Comparison of ENCODE assay signal across 19 cellular contexts in genomic region chr5:169933127-169933526, GRCh38. TPM values are rescaled to one million over a fixed set of nuclear protein-coding genes. Genes with fewer than 3 reads are reported as not detected.
"Had no signal": no experiment of that assay in that cellular context is flagged by ENCODE, and none has a peak within 500 bp of the region (broad histone marks: within the 10 kb centered on the region; RNA-seq: fewer than 3 reads in every experiment).

No MANE protein-coding gene starts in this region.

- H3K36me3 ChIP-seq: stomach, thoracic aorta had no signal

- H3K79me2 ChIP-seq: parathyroid adenoma had no signal

- H3K27ac ChIP-seq: epithelial cell of prostate, parathyroid adenoma, stomach, thoracic aorta had no signal

- H3K27me3 Mint-ChIP-seq: activated CD8-positive, alpha-beta memory T cell treated with anti-CD3 and anti-CD28 coated beads, Interleukin-2, amount 10 ng/mL, durations not matched to agents 7 days and 5 days; activated T-cell treated with anti-CD3 and anti-CD28 coated beads, Interleukin-2, amount 50 U/mL, for 24 hours; central memory CD8-positive, alpha-beta T cell had no signal

- H3K36me3 Mint-ChIP-seq: brain had no signal

- H3K4me3 ChIP-seq: stomach, thoracic aorta had no signal

- DNase-seq: activated CD4-positive, alpha-beta T cell treated with anti-CD3 and anti-CD28 coated beads, Interleukin-2, amount 50 U/mL, for 48 hours; activated CD4-positive, CD25-positive, alpha-beta regulatory T cell treated with anti-CD3 and anti-CD28 coated beads, Interleukin-2, amount 50 U/mL, for 72 hours; activated CD8-positive, alpha-beta memory T cell treated with anti-CD3 and anti-CD28 coated beads, Interleukin-2, amount 10 ng/mL, durations not matched to agents 7 days and 5 days; activated effector memory CD4-positive, alpha-beta T cell treated with anti-CD3 and anti-CD28 coated beads, Interleukin-2, amount 50 U/mL, for 16 hours; activated T-cell treated with anti-CD3 and anti-CD28 coated beads, Interleukin-2, amount 50 U/mL, for 24 hours; amniotic stem cell; cortex of kidney; effector memory CD4-positive, alpha-beta T cell; hippocampal formation; stimulated activated CD4-positive, alpha-beta T cell treated with anti-CD3 and anti-CD28 coated beads, Interleukin-4, amount 100 ng/mL, for 1 hour; stimulated activated CD8-positive, alpha-beta memory T cell treated with anti-CD3 and anti-CD28 coated beads, Interleukin-4, amount 100 ng/mL, for 48 hours; stomach had no signal

- H3K9me3 ChIP-seq: stomach, thoracic aorta had no signal

- H3K4me3 Mint-ChIP-seq: activated CD8-positive, alpha-beta memory T cell treated with anti-CD3 and anti-CD28 coated beads, Interleukin-2, amount 10 ng/mL, durations not matched to agents 7 days and 5 days; activated T-cell treated with anti-CD3 and anti-CD28 coated beads, Interleukin-2, amount 50 U/mL, for 24 hours; brain; central memory CD8-positive, alpha-beta T cell had no signal

- H3K4me1 ChIP-seq: stomach had no signal

- H3K9me3 Mint-ChIP-seq: activated naive CD4-positive, alpha-beta T cell treated with anti-CD3 and anti-CD28 coated beads, Interleukin-2, amount 50 U/mL, for 72 hours; activated T-cell treated with anti-CD3 and anti-CD28 coated beads, Interleukin-2, amount 50 U/mL, for 24 hours; brain; central memory CD8-positive, alpha-beta T cell had no signal

- H3K27ac Mint-ChIP-seq: activated CD8-positive, alpha-beta memory T cell treated with anti-CD3 and anti-CD28 coated beads, Interleukin-2, amount 10 ng/mL, durations not matched to agents 7 days and 5 days had no signal

- H3K9ac ChIP-seq: parathyroid adenoma had no signal

- H2AFZ ChIP-seq: parathyroid adenoma had no signal

- ATAC-seq: activated CD8-positive, alpha-beta memory T cell treated with anti-CD3 and anti-CD28 coated beads, Interleukin-2, amount 10 ng/mL, durations not matched to agents 7 days and 5 days; activated naive CD4-positive, alpha-beta T cell treated with anti-CD3 and anti-CD28 coated beads, Interleukin-2, amount 50 U/mL, for 72 hours had no signal

RNA-seq across cellular contexts. Expression of gene INSYN2B, which starts 47.2 kb away (rescaled TPM):
- total RNA-seq: activated CD8-positive, alpha-beta memory T cell treated with anti-CD3 and anti-CD28 coated beads, Interleukin-2, amount 10 ng/mL, durations not matched to agents 7 days and 5 days; activated naive CD4-positive, alpha-beta T cell treated with anti-CD3 and anti-CD28 coated beads, Interleukin-2, amount 50 U/mL, for 72 hours; ureter had no signal
